29 cellular contexts compared by ENCODE assay signal in the genomic region with DNA sequence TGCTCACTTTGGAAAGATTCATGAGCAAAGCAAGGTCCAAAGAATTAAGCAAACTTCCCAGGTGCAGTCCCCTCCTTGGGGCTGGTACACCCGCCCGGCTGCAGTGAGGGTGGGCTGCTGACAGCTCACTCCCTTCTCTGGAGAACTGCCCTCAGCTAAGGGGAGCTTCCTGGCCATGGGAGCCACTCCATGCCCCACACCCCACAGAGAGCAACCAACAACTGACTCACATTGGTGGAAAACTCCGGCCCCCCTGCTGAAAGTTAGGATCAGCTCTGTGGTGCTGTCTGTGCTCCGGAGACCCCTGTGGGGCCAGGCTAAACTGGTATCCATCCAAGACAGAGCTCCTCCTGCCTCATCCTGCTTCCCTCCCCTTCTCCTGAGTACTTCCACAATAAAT.
"Had no signal": no experiment of that assay in that cellular context is flagged by ENCODE, and none has a peak within 500 bp of the region (broad histone marks: within the 10 kb centered on the region; RNA-seq: fewer than 3 reads in every experiment).

No MANE protein-coding gene starts in this region.

- H3K36me3 ChIP-seq: breast epithelium, cardiac muscle cell had no signal

- H3K27ac Mint-ChIP-seq: activated CD4-positive, alpha-beta memory T cell treated with anti-CD3 and anti-CD28 coated beads, Interleukin-2, amount 10 ng/mL, durations not matched to agents 7 days and 5 days; activated CD4-positive, alpha-beta T cell treated with anti-CD3 and anti-CD28 coated beads, Interleukin-2, amount 10 ng/mL, durations not matched to agents 7 days and 5 days; activated naive CD8-positive, alpha-beta T cell; activated T-helper 17 cell treated with anti-CD3 and anti-CD28 coated beads, Interleukin-2, amount 50 U/mL, for 72 hours; brain; dendritic cell treated with granulocyte-macrophage colony-stimulating factor and Interleukin-4, amounts not matched to agents 40 ng/mL and 50 ng/mL, for 4 days; endodermal cell had no signal

- H3K27ac ChIP-seq: breast epithelium, cardiac muscle cell, coronary artery had no signal

- H3K4me3 ChIP-seq: breast epithelium, cardiac muscle cell, coronary artery, dorsolateral prefrontal cortex had no signal

- H3K9me3 Mint-ChIP-seq: activated CD4-positive, alpha-beta memory T cell treated with anti-CD3 and anti-CD28 coated beads, Interleukin-2, amount 10 ng/mL, durations not matched to agents 7 days and 5 days; activated CD4-positive, alpha-beta T cell treated with anti-CD3 and anti-CD28 coated beads, Interleukin-2, amount 10 ng/mL, durations not matched to agents 7 days and 5 days; activated T-cell treated with anti-CD3 and anti-CD28 coated beads, Interleukin-2, amount 50 U/mL, for 4 hours; activated T-helper 17 cell treated with anti-CD3 and anti-CD28 coated beads, Interleukin-2, amount 50 U/mL, for 72 hours; brain; central memory CD8-positive, alpha-beta T cell; dendritic cell treated with granulocyte-macrophage colony-stimulating factor and Interleukin-4, amounts not matched to agents 40 ng/mL and 50 ng/mL, for 4 days; endodermal cell had no signal

- ATAC-seq: activated T-cell treated with anti-CD3 and anti-CD28 coated beads, Interleukin-2, amount 50 U/mL, for 4 hours; activated T-helper 17 cell treated with anti-CD3 and anti-CD28 coated beads, Interleukin-2, amount 50 U/mL, for 72 hours; esophagus mucosa had no signal

- H3K4me3 Mint-ChIP-seq: activated CD4-positive, alpha-beta memory T cell treated with anti-CD3 and anti-CD28 coated beads, Interleukin-2, amount 10 ng/mL, durations not matched to agents 7 days and 5 days; activated CD4-positive, alpha-beta T cell treated with anti-CD3 and anti-CD28 coated beads, Interleukin-2, amount 10 ng/mL, durations not matched to agents 7 days and 5 days; activated naive CD8-positive, alpha-beta T cell; activated T-cell treated with anti-CD3 and anti-CD28 coated beads, Interleukin-2, amount 50 U/mL, for 4 hours; activated T-helper 17 cell treated with anti-CD3 and anti-CD28 coated beads, Interleukin-2, amount 50 U/mL, for 72 hours; brain; central memory CD8-positive, alpha-beta T cell; dendritic cell treated with granulocyte-macrophage colony-stimulating factor and Interleukin-4, amounts not matched to agents 40 ng/mL and 50 ng/mL, for 4 days; endodermal cell had no signal

- H3K27me3 Mint-ChIP-seq: brain had no signal

- H3K36me3 Mint-ChIP-seq: activated naive CD8-positive, alpha-beta T cell; brain had no signal

- FAIRE-seq: frontal cortex had no signal

- DNase-seq: activated CD4-positive, alpha-beta memory T cell treated with anti-CD3 and anti-CD28 coated beads, Interleukin-2, amount 10 ng/mL, durations not matched to agents 7 days and 5 days; activated CD4-positive, alpha-beta T cell treated with anti-CD3 and anti-CD28 coated beads for 1 hour; activated CD4-positive, alpha-beta T cell treated with anti-CD3 and anti-CD28 coated beads for 4 hours; activated CD4-positive, alpha-beta T cell treated with anti-CD3 and anti-CD28 coated beads, Interleukin-2, amount 10 ng/mL, durations not matched to agents 7 days and 5 days; activated CD4-positive, alpha-beta T cell treated with anti-CD3 and anti-CD28 coated beads, Interleukin-2, amount 50 U/mL, for 4 hours; activated CD4-positive, CD25-positive, alpha-beta regulatory T cell; activated effector memory CD4-positive, alpha-beta T cell treated with Interleukin-2 at 50 U/mL for 16 hours; activated gamma-delta T cell treated with Interleukin-2 at 50 U/mL for 16 hours; activated naive CD4-positive, alpha-beta T cell treated with anti-CD3 and anti-CD28 coated beads, Interleukin-2, amount 50 U/mL, for 16 hours; activated naive CD4-positive, alpha-beta T cell treated with Interleukin-2 at 50 U/mL for 16 hours; activated T-cell treated with anti-CD3 and anti-CD28 coated beads, Interleukin-2, amount 50 U/mL, for 4 hours; amniotic stem cell; anterior cingulate cortex; dorsolateral prefrontal cortex; effector memory CD4-positive, alpha-beta T cell; endodermal cell; foreskin fibroblast; head of caudate nucleus; T-helper 2 cell had no signal

- H3K4me1 Mint-ChIP-seq: activated CD4-positive, alpha-beta memory T cell treated with anti-CD3 and anti-CD28 coated beads, Interleukin-2, amount 10 ng/mL, durations not matched to agents 7 days and 5 days; activated CD4-positive, alpha-beta T cell treated with anti-CD3 and anti-CD28 coated beads, Interleukin-2, amount 10 ng/mL, durations not matched to agents 7 days and 5 days; central memory CD8-positive, alpha-beta T cell; endodermal cell had no signal

- H3K4me1 ChIP-seq: breast epithelium had no signal

- H3K27me3 ChIP-seq: cardiac muscle cell had no signal

- H3K9me3 ChIP-seq: breast epithelium had no signal
